In the genomic region with DNA sequence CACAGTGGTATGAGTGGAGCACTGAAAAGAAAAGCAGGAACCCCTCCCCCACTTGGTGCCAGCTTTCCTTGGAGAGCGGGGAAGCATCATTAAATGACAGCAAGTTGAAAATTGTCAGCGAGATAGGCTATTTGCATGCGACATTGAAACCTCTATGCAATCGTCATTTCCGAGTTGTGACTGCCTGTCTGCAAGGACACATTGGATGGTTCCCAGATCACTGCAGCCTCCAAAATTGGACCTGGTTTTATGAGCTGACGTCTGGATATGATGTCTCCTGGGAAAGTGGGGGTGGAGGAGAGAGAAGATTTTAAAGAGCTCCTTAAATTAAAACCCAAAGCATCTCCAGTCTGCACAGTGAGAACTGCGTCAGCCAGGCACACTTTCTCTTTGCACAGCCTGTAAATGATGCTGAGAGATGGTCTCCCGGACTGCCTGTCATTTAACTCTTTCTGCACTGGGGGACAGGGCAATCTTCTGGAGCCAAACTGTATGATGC, we compare ENCODE assay signal across 10 cellular contexts. TPM values are rescaled to one million over a fixed set of nuclear protein-coding genes. Genes with fewer than 3 reads are reported as not detected.
DNase-seq lines count a peak whose midpoint lies in the region; ATAC-seq and TF ChIP-seq lines count a peak whose summit lies in the region.
"Had no signal": no experiment of that assay in that cellular context is flagged by ENCODE, and none has a peak within 500 bp of the region (broad histone marks: within the 10 kb centered on the region; RNA-seq: fewer than 3 reads in every experiment).

No MANE protein-coding gene starts in this region.

- peaks cover 3% of the 10 kb centered on the region for H3K4me1 Mint-ChIP-seq in activated naive CD4-positive, alpha-beta T cell treated with anti-CD3 and anti-CD28 coated beads, Interleukin-2, amount 50 U/mL, for 24 hours
- peaks cover 8% of the 10 kb centered on the region for H3K4me1 Mint-ChIP-seq in activated naive CD8-positive, alpha-beta T cell (ENCODE audit: low read depth)
- peaks cover 20% of the 10 kb centered on the region for H3K4me1 Mint-ChIP-seq in type B pancreatic cell (ENCODE audit: unreplicated experiment)

- no peak for ATAC-seq in activated naive CD4-positive, alpha-beta T cell treated with anti-CD3 and anti-CD28 coated beads, Interleukin-2, amount 50 U/mL, for 72 hours
- ATAC-seq in GM21825 (IDR thresholded peaks at IDR 0.05; ENCODE audit: unreplicated experiment) = no peak

- H3K9me3 Mint-ChIP-seq in activated naive CD4-positive, alpha-beta T cell treated with anti-CD3 and anti-CD28 coated beads, Interleukin-2, amount 50 U/mL, for 24 hours = no peaks in the 10 kb centered on the region
- no peaks in the 10 kb centered on the region for H3K9me3 Mint-ChIP-seq in activated naive CD4-positive, alpha-beta T cell treated with anti-CD3 and anti-CD28 coated beads, Interleukin-2, amount 50 U/mL, for 72 hours
- no peaks in the 10 kb centered on the region for H3K9me3 Mint-ChIP-seq in activated naive CD8-positive, alpha-beta T cell (ENCODE audit: low read depth)
- H3K9me3 Mint-ChIP-seq in type B pancreatic cell = no peaks in the 10 kb centered on the region

- H3K4me3 Mint-ChIP-seq in activated naive CD4-positive, alpha-beta T cell treated with anti-CD3 and anti-CD28 coated beads, Interleukin-2, amount 50 U/mL, for 24 hours = peak overlapping the region; percentile 58
- H3K4me3 Mint-ChIP-seq in activated naive CD8-positive, alpha-beta T cell = peak overlapping the region; percentile 63
- H3K4me3 Mint-ChIP-seq in type B pancreatic cell = peak overlapping the region; percentile 78

- H3K27me3 Mint-ChIP-seq in activated naive CD4-positive, alpha-beta T cell treated with anti-CD3 and anti-CD28 coated beads, Interleukin-2, amount 50 U/mL, for 24 hours = peaks cover 10% of the 10 kb centered on the region
- peaks cover 8% of the 10 kb centered on the region for H3K27me3 Mint-ChIP-seq in activated naive CD8-positive, alpha-beta T cell
- peaks cover 14% of the 10 kb centered on the region for H3K27me3 Mint-ChIP-seq in type B pancreatic cell

- no peaks in the 10 kb centered on the region for H3K36me3 Mint-ChIP-seq in activated naive CD4-positive, alpha-beta T cell treated with anti-CD3 and anti-CD28 coated beads, Interleukin-2, amount 50 U/mL, for 24 hours
- H3K36me3 Mint-ChIP-seq in activated naive CD4-positive, alpha-beta T cell treated with anti-CD3 and anti-CD28 coated beads, Interleukin-2, amount 50 U/mL, for 72 hours = no peaks in the 10 kb centered on the region
- no peaks in the 10 kb centered on the region for H3K36me3 Mint-ChIP-seq in activated naive CD8-positive, alpha-beta T cell
- H3K36me3 Mint-ChIP-seq in type B pancreatic cell = no peaks in the 10 kb centered on the region

- no peak overlapping the region for H3K27ac Mint-ChIP-seq in activated naive CD4-positive, alpha-beta T cell treated with anti-CD3 and anti-CD28 coated beads, Interleukin-2, amount 50 U/mL, for 24 hours
- no peak overlapping the region for H3K27ac Mint-ChIP-seq in activated naive CD4-positive, alpha-beta T cell treated with anti-CD3 and anti-CD28 coated beads, Interleukin-2, amount 50 U/mL, for 72 hours
- no peak overlapping the region for H3K27ac Mint-ChIP-seq in activated naive CD8-positive, alpha-beta T cell
- no peak overlapping the region for H3K27ac Mint-ChIP-seq in type B pancreatic cell

- DNase-seq in activated naive CD4-positive, alpha-beta T cell treated with anti-CD3 and anti-CD28 coated beads, Interleukin-2, amount 50 U/mL, for 72 hours (ENCODE audit: low spot score in 2 of 2) = no peak
- DNase-seq in inferior parietal cortex (ENCODE audit: extremely low spot score) (peak; percentile 68), type B pancreatic cell (ENCODE audit: extremely low spot score, unreplicated experiment) (no peak), ecto neural progenitor cell (ENCODE audit: low spot score) (no peak), SIG-M5 treated with dmso at 0.1 percent for 504 hours (lab: John Stamatoyannopoulos, UW; ENCODE audit: unreplicated experiment) (no peak)
- DNase-seq: activated effector memory CD4-positive, alpha-beta T cell treated with anti-CD3 and anti-CD28 coated beads, Interleukin-2, amount 50 U/mL, for 16 hours; H7 had no signal

- TF ChIP-seq CTCF in type B pancreatic cell (conservative IDR thresholded peaks at IDR 0.05) = no peak

RNA-seq across cellular contexts. Expression of gene KIF5C, which starts 57.8 kb away (rescaled TPM):
- total RNA-seq in activated naive CD4-positive, alpha-beta T cell treated with anti-CD3 and anti-CD28 coated beads, Interleukin-2, amount 50 U/mL, for 72 hours = 10 to 100 TPM; 16.4 to 26.8 TPM
- total RNA-seq in type B pancreatic cell (ENCODE audit: low replicate concordance) = 20.4 and 38.9 TPM in 2 replicates
